In genomic region chr1:33097762-33098161, GRCh38 we compare ENCODE assay signal across 19 cellular contexts. TPM values are rescaled to one million over a fixed set of nuclear protein-coding genes. Genes with fewer than 3 reads are reported as not detected.
DNase-seq lines count a peak whose midpoint lies in the region; ATAC-seq and TF ChIP-seq lines count a peak whose summit lies in the region.
"Had no signal": no experiment of that assay in that cellular context is flagged by ENCODE, and none has a peak within 500 bp of the region (broad histone marks: within the 10 kb centered on the region; RNA-seq: fewer than 3 reads in every experiment).

No MANE protein-coding gene starts in this region.

- no peaks in the 10 kb centered on the region for H3K9me3 ChIP-seq in CD8-positive, alpha-beta T cell (ENCODE audit: low read length)
- H3K9me3 ChIP-seq: breast epithelium, ovary, right lobe of liver, thyroid gland had no signal

- intact Hi-C loops in CD8-positive, alpha-beta T cell (cut with DNase I, micrococcal nuclease): loop anchor here (5.0 kb wide), 2 partner anchors 60 to 1030 kb away; partner anchors contain the start of gene AK2 (in 1 of the 2)
- intact Hi-C loops in cardiac septum (cut with DNase I): loop anchor here (10.0 kb wide), 1 partner anchor 517 kb away; no protein-coding TSS in a partner anchor

- H3K4me1 ChIP-seq in CD8-positive, alpha-beta T cell (ENCODE audit: insufficient read depth, low read length): peaks cover 56% of the 10 kb centered on the region
- H3K4me1 ChIP-seq: right lobe of liver, thyroid gland had no signal

- no peak for TF ChIP-seq CTCF in CD8-positive, alpha-beta T cell (IDR thresholded peaks at IDR 0.05)

- peaks cover 7% of the 10 kb centered on the region for H3K36me3 Mint-ChIP-seq in CD8-positive, alpha-beta T cell
- H3K36me3 Mint-ChIP-seq in activated naive CD8-positive, alpha-beta T cell: no peaks in the 10 kb centered on the region
- H3K36me3 Mint-ChIP-seq in natural killer cell treated with Interleukin-12 subunit alpha and Interleukin-12 subunit beta and Interleukin-15 and Interleukin-18, amount 100 ng/mL, for 72 hours: peaks cover 4% of the 10 kb centered on the region
- H3K36me3 Mint-ChIP-seq: stimulated activated naive B cell treated with anti-CD40 and anti-IgM and Interleukin-4, amounts not matched to agents 10 μg/mL and 1 μg/mL and 100 μg/mL, for 72 hours had no signal

- H3K27ac ChIP-seq in CD8-positive, alpha-beta T cell (ENCODE audit: low read depth, low read length): peak overlapping the region; percentile 13
- H3K27ac ChIP-seq: ovary, PC-9, right lobe of liver, SK-N-MC, thyroid gland had no signal

- H3K27ac Mint-ChIP-seq in CD8-positive, alpha-beta T cell: peak overlapping the region; percentile 62
- peak overlapping the region; percentile 94 for H3K27ac Mint-ChIP-seq in activated naive CD8-positive, alpha-beta T cell
- H3K27ac Mint-ChIP-seq in natural killer cell treated with Interleukin-12 subunit alpha and Interleukin-12 subunit beta and Interleukin-15 and Interleukin-18, amount 100 ng/mL, for 72 hours: peak overlapping the region; percentile 92 to 99
- H3K27ac Mint-ChIP-seq: stimulated activated naive B cell treated with anti-CD40 and anti-IgM and Interleukin-4, amounts not matched to agents 10 μg/mL and 1 μg/mL and 100 μg/mL, for 72 hours had no signal

- ATAC-seq in CD8-positive, alpha-beta T cell: no peak
- no peak for ATAC-seq in natural killer cell treated with Interleukin-12 subunit alpha and Interleukin-12 subunit beta and Interleukin-15 and Interleukin-18, amount 100 ng/mL, for 72 hours
- ATAC-seq in GM19467 (IDR thresholded peaks at IDR 0.05; ENCODE audit: unreplicated experiment): no peak
- ATAC-seq: stimulated activated naive B cell treated with anti-CD40 and anti-IgM and Interleukin-4, amounts not matched to agents 10 μg/mL and 1 μg/mL and 100 μg/mL, for 72 hours had no signal

- no peaks in the 10 kb centered on the region for H3K27me3 Mint-ChIP-seq in CD8-positive, alpha-beta T cell (ENCODE audit: low read depth)
- no peaks in the 10 kb centered on the region for H3K27me3 Mint-ChIP-seq in activated naive CD8-positive, alpha-beta T cell
- H3K27me3 Mint-ChIP-seq in natural killer cell treated with Interleukin-12 subunit alpha and Interleukin-12 subunit beta and Interleukin-15 and Interleukin-18, amount 100 ng/mL, for 72 hours: no peaks in the 10 kb centered on the region

- no peak overlapping the region for H3K4me3 ChIP-seq in CD8-positive, alpha-beta T cell (ENCODE audit: low read depth, low read length)
- H3K4me3 ChIP-seq in Jurkat, Clone E6-1 (ENCODE audit: low read length): no peak overlapping the region
- H3K4me3 ChIP-seq: breast epithelium, hepatocyte, lung, ovary, PC-9, right lobe of liver, SK-N-MC, thyroid gland had no signal

- H3K9me3 Mint-ChIP-seq in CD8-positive, alpha-beta T cell: no peaks in the 10 kb centered on the region
- H3K9me3 Mint-ChIP-seq in activated naive CD8-positive, alpha-beta T cell (ENCODE audit: low read depth): no peaks in the 10 kb centered on the region
- no peaks in the 10 kb centered on the region for H3K9me3 Mint-ChIP-seq in natural killer cell treated with Interleukin-12 subunit alpha and Interleukin-12 subunit beta and Interleukin-15 and Interleukin-18, amount 100 ng/mL, for 72 hours
- H3K9me3 Mint-ChIP-seq: dendritic cell treated with granulocyte-macrophage colony-stimulating factor and Interleukin-4, amounts not matched to agents 40 ng/mL and 50 ng/mL, for 4 days had no signal

- POLR2A ChIA-PET in CD8-positive, alpha-beta T cell (lab: Charles Lee): interaction anchor here (0.9 to 1.0 kb wide), 2 partner anchors 11 to 29 kb away, joined by 3 to 4 read pairs; no protein-coding TSS in a partner anchor

- CTCF ChIA-PET in CD8-positive, alpha-beta T cell (lab: Charles Lee): interaction anchor here (0.7 to 3.7 kb wide), 4 partner anchors 10 to 165 kb away, joined by 3 to 15 read pairs (median 6); no protein-coding TSS in a partner anchor

- H3K4me3 Mint-ChIP-seq in CD8-positive, alpha-beta T cell: no peak overlapping the region
- H3K4me3 Mint-ChIP-seq in activated naive CD8-positive, alpha-beta T cell: no peak overlapping the region
- H3K4me3 Mint-ChIP-seq in natural killer cell treated with Interleukin-12 subunit alpha and Interleukin-12 subunit beta and Interleukin-15 and Interleukin-18, amount 100 ng/mL, for 72 hours: peak overlapping the region; percentile 96
- H3K4me3 Mint-ChIP-seq: dendritic cell treated with granulocyte-macrophage colony-stimulating factor and Interleukin-4, amounts not matched to agents 40 ng/mL and 50 ng/mL, for 4 days; stimulated activated naive B cell treated with anti-CD40 and anti-IgM and Interleukin-4, amounts not matched to agents 10 μg/mL and 1 μg/mL and 100 μg/mL, for 72 hours had no signal

- peaks cover 55% of the 10 kb centered on the region for H3K4me1 Mint-ChIP-seq in CD8-positive, alpha-beta T cell (ENCODE audit: low read depth)
- peaks cover 55% of the 10 kb centered on the region for H3K4me1 Mint-ChIP-seq in activated naive CD8-positive, alpha-beta T cell (ENCODE audit: low read depth)
- H3K4me1 Mint-ChIP-seq in natural killer cell treated with Interleukin-12 subunit alpha and Interleukin-12 subunit beta and Interleukin-15 and Interleukin-18, amount 100 ng/mL, for 72 hours (ENCODE audit: low read depth in 2 of 2): peaks cover 52 to 58% of the 10 kb centered on the region in 2 donors

- no peak for DNase-seq in CD8-positive, alpha-beta T cell
- peak; percentile 27 for DNase-seq in Jurkat, Clone E6-1 (ENCODE audit: low read depth, low spot score)
- DNase-seq in natural killer cell treated with Interleukin-12 subunit alpha and Interleukin-12 subunit beta and Interleukin-15 and Interleukin-18, amount 100 ng/mL, for 72 hours (ENCODE audit: low spot score): no peak
- no peak for DNase-seq in cardiac septum (ENCODE audit: low spot score)
- DNase-seq in NCI-H524 treated with DMSO at 0.1 percent for 48 hours (lab: John Stamatoyannopoulos, UW): no peak
- DNase-seq: activated T-cell treated with anti-CD3 and anti-CD28 coated beads, Interleukin-2, amount 50 U/mL, for 48 hours; NCI-H187; ovary; PC-9; stimulated activated naive B cell treated with anti-CD40 and anti-IgM and Interleukin-4, amounts not matched to agents 10 μg/mL and 1 μg/mL and 100 μg/mL, for 72 hours; thyroid gland had no signal

- H3K36me3 ChIP-seq in CD8-positive, alpha-beta T cell (ENCODE audit: insufficient read depth, low read length): no peaks in the 10 kb centered on the region
- H3K36me3 ChIP-seq: breast epithelium, ovary, right lobe of liver, thyroid gland had no signal

- no peaks in the 10 kb centered on the region for H3K27me3 ChIP-seq in CD8-positive, alpha-beta T cell (ENCODE audit: insufficient read depth, low read length)
- H3K27me3 ChIP-seq: breast epithelium, hepatocyte, ovary, right lobe of liver, thyroid gland had no signal

RNA-seq across cellular contexts. Expression of gene AZIN2, which starts 16.8 kb away (rescaled TPM):
- 1 to 10 TPM; 3.5 to 4.1 TPM for total RNA-seq in CD8-positive, alpha-beta T cell
- 8.0 TPM for polyA plus RNA-seq in Jurkat, Clone E6-1 (2012; ENCODE audit: insufficient read depth, insufficient read length)
- 1 to 10 TPM; 2.4 to 4.4 TPM for total RNA-seq in natural killer cell treated with Interleukin-12 subunit alpha and Interleukin-12 subunit beta and Interleukin-15 and Interleukin-18, amount 100 ng/mL, for 72 hours
- 5.8 TPM for total RNA-seq in cardiac septum
